Comparison of ENCODE assay signal across 8 cellular contexts in genomic region chr2:39730685-39731302, GRCh38. TPM values are rescaled to one million over a fixed set of nuclear protein-coding genes. Genes with fewer than 3 reads are reported as not detected.
DNase-seq lines count a peak whose midpoint lies in the region; ATAC-seq and TF ChIP-seq lines count a peak whose summit lies in the region.

No MANE protein-coding gene starts in this region.

- ATAC-seq in HG03378 (IDR thresholded peaks at IDR 0.05; ENCODE audit: unreplicated experiment) = peak; percentile 63
- no peak for ATAC-seq in upper lobe of left lung (ENCODE audit: low FRiP score in 2 of 2)

- intact Hi-C loops in left ventricle myocardium inferior (cut with micrococcal nuclease) = no loop called here

- TF ChIP-seq EP300 in upper lobe of left lung (IDR thresholded peaks at IDR 0.05) = no peak

- DNase-seq in AG04450 (ENCODE audit: low read depth, low spot score) (no peak), RWPE1 (ENCODE audit: low spot score) (peak; percentile 26), left ventricle myocardium inferior (no peak), upper lobe of left lung (no peak)
- no peak for DNase-seq in activated naive CD8-positive, alpha-beta T cell treated with anti-CD3 and anti-CD28 coated beads for 36 hours
- DNase-seq in activated effector memory CD4-positive, alpha-beta T cell treated with anti-CD3 and anti-CD28 coated beads, Interleukin-2, amount 50 U/mL, for 16 hours = no peak

- H3K4me1 Mint-ChIP-seq in activated naive CD8-positive, alpha-beta T cell treated with anti-CD3 and anti-CD28 coated beads for 36 hours = peaks cover 4% of the 10 kb centered on the region

- peaks cover 2% of the 10 kb centered on the region for H3K9me3 Mint-ChIP-seq in activated naive CD8-positive, alpha-beta T cell treated with anti-CD3 and anti-CD28 coated beads for 36 hours

- no peak overlapping the region for H3K27ac Mint-ChIP-seq in activated naive CD8-positive, alpha-beta T cell treated with anti-CD3 and anti-CD28 coated beads for 36 hours

- H3K9me3 ChIP-seq in AG04450 (ENCODE audit: control insufficient read depth, insufficient read depth, low read length) = no peaks in the 10 kb centered on the region
- H3K9me3 ChIP-seq in left ventricle myocardium inferior (replicated peaks) = no peaks in the 10 kb centered on the region
- no peaks in the 10 kb centered on the region for H3K9me3 ChIP-seq in upper lobe of left lung

- H3K36me3 ChIP-seq in left ventricle myocardium inferior = peaks cover 21% of the 10 kb centered on the region
- peaks cover 0 to 13% (median 3%) of the 10 kb centered on the region in 4 donors for H3K36me3 ChIP-seq in upper lobe of left lung

- no peaks in the 10 kb centered on the region for H3K27me3 ChIP-seq in AG04450 (ENCODE audit: control insufficient read depth, insufficient read depth, low read length)
- H3K27me3 ChIP-seq in left ventricle myocardium inferior (ENCODE audit: low read depth) = no peaks in the 10 kb centered on the region
- no peaks in the 10 kb centered on the region for H3K27me3 ChIP-seq in upper lobe of left lung

- H3K27ac ChIP-seq in AG04450 (ENCODE audit: low read depth, low read length) (no peak overlapping the region), RWPE1 (no peak overlapping the region), left ventricle myocardium inferior (replicated peaks) (no peak overlapping the region), upper lobe of left lung (no peak overlapping the region)

- CTCF ChIA-PET in AG04450 (lab: Charles Lee) = interaction anchor here (0.5 to 4.2 kb wide), 17 partner anchors 8 to 1096 kb away, joined by 3 to 41 read pairs (median 3); no protein-coding TSS in a partner anchor
- CTCF ChIA-PET in RWPE1 (lab: Yijun Ruan, JAX) = interaction anchor here (0.6 to 1.5 kb wide), 5 partner anchors 11 to 1392 kb away, joined by 3 to 5 read pairs (median 4); no protein-coding TSS in a partner anchor

- no peak for TF ChIP-seq POLR2A in upper lobe of left lung (IDR thresholded peaks at IDR 0.05)

- H3K36me3 Mint-ChIP-seq in activated naive CD8-positive, alpha-beta T cell treated with anti-CD3 and anti-CD28 coated beads for 36 hours = peaks cover 39% of the 10 kb centered on the region

- no peak overlapping the region for H3K4me3 ChIP-seq in AG04450 (ENCODE audit: low read depth, low read length)
- H3K4me3 ChIP-seq in left ventricle myocardium inferior = no peak overlapping the region
- H3K4me3 ChIP-seq in upper lobe of left lung = no peak overlapping the region

- POLR2A ChIA-PET in AG04450 (lab: Yijun Ruan, JAX) (no interaction called here), RWPE1 (lab: Yijun Ruan, JAX; ENCODE audit: low non-redundant PET) (no interaction called here)

- H3K4me3 Mint-ChIP-seq in activated naive CD8-positive, alpha-beta T cell treated with anti-CD3 and anti-CD28 coated beads for 36 hours = no peak overlapping the region

- WGBS in upper lobe of left lung, 2 donors = 85 to 92% methylated on average over 2 of the region's 2 CpGs

- peak; percentile 57 for TF ChIP-seq CTCF in AG04450 (IDR thresholded peaks at IDR 0.05; ENCODE audit: low read depth, low read length)
- TF ChIP-seq CTCF in GM12873 (IDR thresholded peaks at IDR 0.05; ENCODE audit: insufficient read depth, low read depth, low read length, missing control alignments) = peak; percentile 74
- no peak for TF ChIP-seq CTCF in RWPE1 (conservative IDR thresholded peaks at IDR 0.05; ENCODE audit: low read depth)
- TF ChIP-seq CTCF in left ventricle myocardium inferior (IDR thresholded peaks at IDR 0.05; ENCODE audit: borderline replicate concordance) = peak; percentile 66
- peak; percentile 19 to 49 (median 34) for TF ChIP-seq CTCF in upper lobe of left lung (IDR thresholded peaks at IDR 0.05)

- H3K27me3 Mint-ChIP-seq in activated naive CD8-positive, alpha-beta T cell treated with anti-CD3 and anti-CD28 coated beads for 36 hours = no peaks in the 10 kb centered on the region

- peaks cover 20% of the 10 kb centered on the region for H3K4me1 ChIP-seq in left ventricle myocardium inferior
- H3K4me1 ChIP-seq in upper lobe of left lung = no peaks in the 10 kb centered on the region

RNA-seq across cellular contexts. Expression of gene THUMPD2, which starts 48.3 kb away (rescaled TPM):
- 7.4 and 11.7 TPM in 2 replicates for polyA plus RNA-seq in AG04450 (2011; rRNA removed)
- polyA minus RNA-seq in AG04450 (2011; rRNA and poly(A)+ RNA removed) = 4.1 and 8.4 TPM in 2 replicates
- total RNA-seq in left ventricle myocardium inferior (5.9 TPM), upper lobe of left lung (10 to 100 TPM in 4 of 6 donors, 1 to 10 TPM in 2; 6.7 to 43.0 (median 10.9) TPM)
- total RNA-seq in activated naive CD8-positive, alpha-beta T cell treated with anti-CD3 and anti-CD28 coated beads for 36 hours = 10 to 100 TPM; 18.8 to 21.9 TPM
